In the genomic region with DNA sequence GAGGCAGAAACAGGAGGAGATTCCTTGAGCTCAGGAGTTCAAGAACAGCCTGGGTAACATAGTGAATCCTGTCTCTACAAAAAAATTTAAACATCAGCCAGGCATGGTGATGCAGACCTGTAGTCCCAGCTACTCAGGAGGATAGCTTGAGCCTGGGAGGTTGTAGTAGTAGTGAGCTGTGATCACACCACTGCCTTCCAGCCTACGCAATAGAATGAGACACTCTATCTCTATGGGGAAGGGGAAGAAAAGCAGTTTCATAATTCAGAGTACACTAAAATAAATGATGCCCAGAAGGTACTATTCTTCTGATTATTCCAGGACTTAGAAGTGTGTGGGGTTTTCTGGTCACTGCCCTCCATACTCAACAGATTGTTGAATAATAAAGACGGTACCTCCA, we compare ENCODE assay signal across 21 cellular contexts.
DNase-seq lines count a peak whose midpoint lies in the region; ATAC-seq and TF ChIP-seq lines count a peak whose summit lies in the region.
"Had no signal": no experiment of that assay in that cellular context is flagged by ENCODE, and none has a peak within 500 bp of the region (broad histone marks: within the 10 kb centered on the region; RNA-seq: fewer than 3 reads in every experiment).

No MANE protein-coding gene starts in this region.

- no peak overlapping the region for H2AFZ ChIP-seq in MM.1S (ENCODE audit: low read length)

- H3K4me1 ChIP-seq in MM.1S (ENCODE audit: low read length), result peaks cover 44% of the 10 kb centered on the region

- peaks cover 37% of the 10 kb centered on the region for H3F3A ChIP-seq in MM.1S (ENCODE audit: insufficient read depth, low read length)

- peak; percentile 69 for ATAC-seq in activated B cell treated with CpG ODN at 0.5 μM for 24 hours (ENCODE audit: low read depth)
- peak; percentile 94 to 96 for ATAC-seq in stimulated activated naive B cell treated with anti-CD40 and anti-IgM and Interleukin-4, amounts not matched to agents 10 μg/mL and 1 μg/mL and 100 μg/mL, for 72 hours (replicated peaks)
- ATAC-seq: CD8-positive, alpha-beta T cell; PC-3 had no signal

- no peak overlapping the region for H3K4me3 ChIP-seq in HL-60 (replicated peaks; ENCODE audit: insufficient read depth, low read length)
- H3K4me3 ChIP-seq in MM.1S (ENCODE audit: low read length), result no peak overlapping the region

- H3K4me2 ChIP-seq in MM.1S (ENCODE audit: low read depth, low read length), result no peak overlapping the region

- H3K4me3 Mint-ChIP-seq in activated B cell treated with CpG ODN at 0.5 μM for 24 hours, result no peak overlapping the region
- H3K4me3 Mint-ChIP-seq in stimulated activated naive B cell treated with anti-CD40 and anti-IgM and Interleukin-4, amounts not matched to agents 10 μg/mL and 1 μg/mL and 100 μg/mL, for 72 hours, result no peak overlapping the region
- H3K4me3 Mint-ChIP-seq: CD8-positive, alpha-beta T cell; HFFc6 had no signal

- no peaks in the 10 kb centered on the region for H3K9me3 ChIP-seq in MM.1S (replicated peaks; ENCODE audit: insufficient read depth, low read length)

- H3K79me2 ChIP-seq in MM.1S (ENCODE audit: low read length), result peaks cover 87% of the 10 kb centered on the region

- H3K27me3 ChIP-seq in HL-60 (ENCODE audit: insufficient read depth, poor library complexity, severe bottlenecking) (no peaks in the 10 kb centered on the region), MM.1S (replicated peaks; ENCODE audit: insufficient read depth, low read length) (no peaks in the 10 kb centered on the region)

- H3K27ac ChIP-seq in HL-60 (replicated peaks), result no peak overlapping the region
- no peak overlapping the region for H3K27ac ChIP-seq in MM.1S (ENCODE audit: low read length)

- peak; percentile 33 for DNase-seq in SIG-M5 treated with dmso at 0.1 percent for 504 hours (lab: John Stamatoyannopoulos, UW; ENCODE audit: unreplicated experiment)
- DNase-seq in SIG-M5 (lab: John Stamatoyannopoulos, UW), result no peak
- peak; percentile 6 to 42 for DNase-seq in HL-60 (ENCODE audit: low read depth in 1 of 2, low spot score in 1 of 2)
- DNase-seq in activated B cell treated with CpG ODN at 0.5 μM for 24 hours, result no peak
- DNase-seq in stimulated activated naive B cell treated with anti-CD40 and anti-IgM and Interleukin-4, amounts not matched to agents 10 μg/mL and 1 μg/mL and 100 μg/mL, for 72 hours, result no peak
- DNase-seq in DMS53 (lab: John Stamatoyannopoulos, UW), result no peak
- DNase-seq in GOT3 (lab: John Stamatoyannopoulos, UW), result no peak
- no peak for DNase-seq in MM.1S
- DNase-seq: 8988T; Calu3; CD8-positive, alpha-beta T cell; EL; HFFc6; IMR-90; NCI-H1105; NCI-H2081; NCI-H748 treated with DMSO at 0.1 percent for 48 hours; NK-92 treated with Interleukin-12 subunit alpha and Interleukin-12 subunit beta, amount 100 ng/mL, for 24 hours; PC-3; RPMI8226; SHP77 treated with DMSO at 0.1 percent for 48 hours had no signal

- intact Hi-C loops in activated B cell treated with CpG ODN at 0.5 μM for 24 hours (cut with micrococcal nuclease), result no loop called here

- peak overlapping the region; percentile 20 for H3K27ac Mint-ChIP-seq in activated B cell treated with CpG ODN at 0.5 μM for 24 hours
- peak overlapping the region; percentile 10 for H3K27ac Mint-ChIP-seq in stimulated activated naive B cell treated with anti-CD40 and anti-IgM and Interleukin-4, amounts not matched to agents 10 μg/mL and 1 μg/mL and 100 μg/mL, for 72 hours
- H3K27ac Mint-ChIP-seq: CD8-positive, alpha-beta T cell; HFFc6 had no signal

- H4K20me1 ChIP-seq in MM.1S (ENCODE audit: insufficient read depth, low read length), result no peaks in the 10 kb centered on the region

- H3K27me3 Mint-ChIP-seq in activated B cell treated with CpG ODN at 0.5 μM for 24 hours, result no peaks in the 10 kb centered on the region
- H3K27me3 Mint-ChIP-seq in stimulated activated naive B cell treated with anti-CD40 and anti-IgM and Interleukin-4, amounts not matched to agents 10 μg/mL and 1 μg/mL and 100 μg/mL, for 72 hours, result no peaks in the 10 kb centered on the region

- H3K4me1 Mint-ChIP-seq in activated B cell treated with CpG ODN at 0.5 μM for 24 hours, result peaks cover 52% of the 10 kb centered on the region
- H3K4me1 Mint-ChIP-seq in stimulated activated naive B cell treated with anti-CD40 and anti-IgM and Interleukin-4, amounts not matched to agents 10 μg/mL and 1 μg/mL and 100 μg/mL, for 72 hours, result peaks cover 41 to 47% of the 10 kb centered on the region in 2 donors

- POLR2A ChIA-PET in activated B cell treated with CpG ODN at 0.5 μM for 24 hours (lab: Charles Lee), result interaction anchor here (0.7 kb wide), 1 partner anchor 172 kb away, joined by 3 read pairs; no protein-coding TSS in a partner anchor

- TF ChIP-seq CTCF in HL-60 (IDR thresholded peaks at IDR 0.05; ENCODE audit: insufficient read depth, low read length), result no peak
- TF ChIP-seq CTCF in activated B cell treated with CpG ODN at 0.5 μM for 24 hours (IDR thresholded peaks at IDR 0.05), result no peak
- no peak for TF ChIP-seq CTCF in MM.1S (IDR thresholded peaks at IDR 0.05; ENCODE audit: low read length)

- CTCF ChIA-PET in activated B cell treated with CpG ODN at 0.5 μM for 24 hours (lab: Charles Lee), result interaction anchor here (0.7 kb wide), 1 partner anchor 332 kb away, joined by 3 read pairs; no protein-coding TSS in a partner anchor

- H3K9me3 Mint-ChIP-seq in activated B cell treated with CpG ODN at 0.5 μM for 24 hours, result no peaks in the 10 kb centered on the region
- peaks cover 0 to 2% of the 10 kb centered on the region in 2 donors for H3K9me3 Mint-ChIP-seq in stimulated activated naive B cell treated with anti-CD40 and anti-IgM and Interleukin-4, amounts not matched to agents 10 μg/mL and 1 μg/mL and 100 μg/mL, for 72 hours
- H3K9me3 Mint-ChIP-seq: CD8-positive, alpha-beta T cell; HFFc6 had no signal

- no peak overlapping the region for H3K9ac ChIP-seq in MM.1S (ENCODE audit: low read length)

- H3K36me3 Mint-ChIP-seq in activated B cell treated with CpG ODN at 0.5 μM for 24 hours (ENCODE audit: low read depth), result peaks cover 25% of the 10 kb centered on the region
- peaks cover 11 to 38% of the 10 kb centered on the region in 2 donors for H3K36me3 Mint-ChIP-seq in stimulated activated naive B cell treated with anti-CD40 and anti-IgM and Interleukin-4, amounts not matched to agents 10 μg/mL and 1 μg/mL and 100 μg/mL, for 72 hours

- no peaks in the 10 kb centered on the region for H3K36me3 ChIP-seq in MM.1S (replicated peaks; ENCODE audit: insufficient read depth, low read length)

- H3K9me2 ChIP-seq in MM.1S (replicated peaks; ENCODE audit: insufficient read depth, low read length), result no peaks in the 10 kb centered on the region

Comparison
In these comparisons a context has a peak if more than half of its experiments do, and no peak if none do; other contexts are left out.
1. DNase-seq: peak in SIG-M5 treated with dmso at 0.1 percent for 504 hours (single experiment) and HL-60 (2 of 2); none in SIG-M5 (single experiment), activated B cell treated with CpG ODN at 0.5 μM for 24 hours (single experiment), stimulated activated naive B cell treated with anti-CD40 and anti-IgM and Interleukin-4, amounts not matched to agents 10 μg/mL and 1 μg/mL and 100 μg/mL, for 72 hours (single experiment), DMS53 (single experiment), GOT3 (single experiment) and MM.1S (single experiment).